In genomic region chr17:30472238-30472890, GRCh38 we compare ENCODE assay signal across 20 cellular contexts. TPM values are rescaled to one million over a fixed set of nuclear protein-coding genes. Genes with fewer than 3 reads are reported as not detected.
DNase-seq lines count a peak whose midpoint lies in the region; ATAC-seq and TF ChIP-seq lines count a peak whose summit lies in the region.
"Had no signal": no experiment of that assay in that cellular context is flagged by ENCODE, and none has a peak within 500 bp of the region (broad histone marks: within the 10 kb centered on the region; RNA-seq: fewer than 3 reads in every experiment).

No MANE protein-coding gene starts in this region.

- DNase-seq in NCI-H2107 treated with DMSO at 0.1 percent for 48 hours (lab: John Stamatoyannopoulos, UW; ENCODE audit: unreplicated experiment): peak; percentile 25
- no peak for DNase-seq in NCI-H2107 (lab: John Stamatoyannopoulos, UW)
- DNase-seq in astrocyte of the hippocampus (ENCODE audit: low read depth, low spot score): peak; percentile 16
- DNase-seq in fibroblast of pulmonary artery (ENCODE audit: low read depth): peak; percentile 28
- no peak for DNase-seq in thoracic aorta (ENCODE audit: low spot score)
- DNase-seq in omental fat pad (ENCODE audit: low spot score): no peak
- no peak for DNase-seq in amygdala (lab: John Stamatoyannopoulos, UW)
- DNase-seq: amniotic stem cell; DND-41; head of caudate nucleus; HFFc6; immature natural killer cell; NCI-H187; NCI-H510A; stimulated activated CD4-positive, alpha-beta T cell treated with anti-CD3 and anti-CD28 coated beads, Interleukin-15, amount 100 ng/mL, for 24 hours; stimulated activated naive CD4-positive, alpha-beta T cell treated with Interleukin-2 at 50 U/mL for 16 hours; upper lobe of right lung had no signal

- H3K4me1 ChIP-seq in thoracic aorta (ENCODE audit: control insufficient read depth in 1 of 2, low read depth in 2 of 2): peaks cover 5 to 23% of the 10 kb centered on the region in 2 donors

- ATAC-seq in thoracic aorta (ENCODE audit: insufficient number of reproducible peaks, low FRiP score, low read depth) (no peak), GM21737 (IDR thresholded peaks at IDR 0.05; ENCODE audit: unreplicated experiment) (no peak), omental fat pad (ENCODE audit: low FRiP score) (no peak)
- ATAC-seq: activated CD4-positive, CD25-positive, alpha-beta regulatory T cell treated with anti-CD3 and anti-CD28 coated beads, Interleukin-2, amount 50 U/mL, for 24 hours; upper lobe of right lung had no signal

- TF ChIP-seq CTCF in fibroblast of pulmonary artery (IDR thresholded peaks at IDR 0.05; ENCODE audit: low read length, missing control alignments) (no peak), thoracic aorta (IDR thresholded peaks at IDR 0.05) (no peak), omental fat pad (IDR thresholded peaks at IDR 0.05) (no peak)

- H3K27me3 ChIP-seq in thoracic aorta (replicated peaks; ENCODE audit: insufficient read depth): no peaks in the 10 kb centered on the region
- H3K27me3 ChIP-seq: upper lobe of right lung had no signal

- no peaks in the 10 kb centered on the region for H3K9me3 ChIP-seq in thoracic aorta
- H3K9me3 ChIP-seq: upper lobe of right lung had no signal

- no peak overlapping the region for H3K4me3 ChIP-seq in fibroblast of pulmonary artery (replicated peaks; ENCODE audit: low read depth, low read length)
- peak overlapping the region; percentile 60 for H3K4me3 ChIP-seq in thoracic aorta
- H3K4me3 ChIP-seq: upper lobe of right lung had no signal

- H3K36me3 ChIP-seq in thoracic aorta: no peaks in the 10 kb centered on the region
- H3K36me3 ChIP-seq: upper lobe of right lung had no signal

- peak overlapping the region; percentile 62 for H3K27ac ChIP-seq in thoracic aorta
- H3K27ac ChIP-seq: C4-2B, upper lobe of right lung had no signal

RNA-seq across cellular contexts. Expression of gene GOSR1, which starts 4.8 kb away (rescaled TPM):
- total RNA-seq in thoracic aorta (10 to 100 TPM; 29.6 to 54.9 TPM), omental fat pad (10 to 100 TPM; 41.6 to 58.7 (median 48.8) TPM)

Comparison
In these comparisons a context has a peak if more than half of its experiments do, and no peak if none do; other contexts are left out.
1. DNase-seq: peak in NCI-H2107 treated with DMSO at 0.1 percent for 48 hours (single experiment), astrocyte of the hippocampus (single experiment) and fibroblast of pulmonary artery (single experiment); none in NCI-H2107 (single experiment), thoracic aorta (single experiment), omental fat pad (single experiment) and amygdala (0 of 56).